1 cellular context compared by ENCODE assay signal in genomic region chr14:88983755-88984154, GRCh38.
TF ChIP-seq lines count a peak whose summit lies in the region.

No MANE protein-coding gene starts in this region.

TF ChIP-seq in IMR-90, 13 proteins besides CTCF, POLR2A, EP300 and RAD21:
- peak; percentile 98 for TF ChIP-seq FOS (IDR thresholded peaks at IDR 0.05; ENCODE audit: low read depth, low read length)
- TF ChIP-seq NFE2L2 (IDR thresholded peaks at IDR 0.05; ENCODE audit: low read depth, low read length) = peak; percentile 43; the same call in 1 of the 2 replicates
- peak; percentile 45; the same call in 1 of the 2 replicates for TF ChIP-seq BHLHE40 (IDR thresholded peaks at IDR 0.05; ENCODE audit: low read depth, low read length)
- TF ChIP-seq MAZ (IDR thresholded peaks at IDR 0.05; ENCODE audit: borderline replicate concordance, low read depth, low read length) = no peak
- peak; percentile 64 for TF ChIP-seq CEBPB (IDR thresholded peaks at IDR 0.05; ENCODE audit: low read depth, low read length)
